ENCODE assay signal across 18 cellular contexts in genomic region chr7:132865766-132866531, GRCh38.
DNase-seq lines count a peak whose midpoint lies in the region; ATAC-seq, FAIRE-seq and TF ChIP-seq lines count a peak whose summit lies in the region.
"Had no signal": no experiment of that assay in that cellular context is flagged by ENCODE, and none has a peak within 500 bp of the region (broad histone marks: within the 10 kb centered on the region; RNA-seq: fewer than 3 reads in every experiment).

No MANE protein-coding gene starts in this region.

- H3K4me2 ChIP-seq in IMR-90 (ENCODE audit: low read depth, low read length): no peak overlapping the region
- H3K4me2 ChIP-seq in MM.1S (ENCODE audit: low read depth, low read length): no peak overlapping the region

- TF ChIP-seq CTCF in AG04449 (IDR thresholded peaks at IDR 0.05; ENCODE audit: insufficient read depth, low read length, missing control alignments) (no peak), IMR-90 (conservative IDR thresholded peaks at IDR 0.05; ENCODE audit: low read depth, low read length) (no peak), choroid plexus epithelial cell (conservative IDR thresholded peaks at IDR 0.05; ENCODE audit: low read depth, low read length) (no peak), kidney epithelial cell (IDR thresholded peaks at IDR 0.05; ENCODE audit: insufficient read depth, low read length, poor library complexity, severe bottlenecking) (no peak), MM.1S (IDR thresholded peaks at IDR 0.05; ENCODE audit: low read length) (no peak)

- in situ Hi-C loops in IMR-90 (cut with MboI; ENCODE audit: low sequenced_read_pairs): no loop called here

- no peak overlapping the region for H2BK15ac ChIP-seq in IMR-90 (ENCODE audit: low read depth, low read length)

- 0 out of 2 replicates have a peak, but pooled peaks cover 17% of the 10 kb centered on the region for H3K79me2 ChIP-seq in MM.1S (ENCODE audit: low read length)

- no peaks in the 10 kb centered on the region for H3K36me3 ChIP-seq in IMR-90 (ENCODE audit: control insufficient read depth, insufficient read depth, low read length)
- H3K36me3 ChIP-seq in kidney epithelial cell (ENCODE audit: control insufficient read depth, insufficient read depth, low read length): no peaks in the 10 kb centered on the region
- H3K36me3 ChIP-seq in MM.1S (replicated peaks; ENCODE audit: insufficient read depth, low read length): no peaks in the 10 kb centered on the region
- H3K36me3 ChIP-seq: colonic mucosa, neutrophil, uterus had no signal

- H3K27ac ChIP-seq in IMR-90 (ENCODE audit: insufficient read depth, low read length) (no peak overlapping the region), MM.1S (ENCODE audit: low read length) (no peak overlapping the region)
- H3K27ac ChIP-seq: colonic mucosa, neutrophil, uterus had no signal

- BruUV-seq in IMR-90 (replicated peaks; lab: Mats Ljungman, UMichigan): no TSS peak

- H3K4ac ChIP-seq in IMR-90 (ENCODE audit: low read depth, low read length): no peak overlapping the region

- no peak overlapping the region for H2BK120ac ChIP-seq in IMR-90 (ENCODE audit: low read depth, low read length)

- H3K9me2 ChIP-seq in MM.1S (replicated peaks; ENCODE audit: insufficient read depth, low read length): no peaks in the 10 kb centered on the region

- H3K4me1 ChIP-seq in IMR-90 (ENCODE audit: control insufficient read depth, insufficient read depth, low read length) (no peaks in the 10 kb centered on the region), MM.1S (ENCODE audit: low read length) (no peaks in the 10 kb centered on the region)
- H3K4me1 ChIP-seq: colonic mucosa, uterus had no signal

- H3F3A ChIP-seq in MM.1S (ENCODE audit: insufficient read depth, low read length): no peaks in the 10 kb centered on the region

- H3K27me3 ChIP-seq in IMR-90 (ENCODE audit: control insufficient read depth, insufficient read depth, low read length) (no peaks in the 10 kb centered on the region), kidney epithelial cell (ENCODE audit: control insufficient read depth, insufficient read depth, low read length) (no peaks in the 10 kb centered on the region), MM.1S (replicated peaks; ENCODE audit: insufficient read depth, low read length) (no peaks in the 10 kb centered on the region)
- H3K27me3 ChIP-seq: colonic mucosa, neutrophil, uterus had no signal

- intact Hi-C loops in IMR-90 (cut with micrococcal nuclease) (no loop called here), head of caudate nucleus (cut with DNase I) (no loop called here)

- no peak overlapping the region for H2AK5ac ChIP-seq in IMR-90 (ENCODE audit: low read depth, low read length)

- no peak for FAIRE-seq in GM12891 (lab: Jason Lieb, UNC)
- FAIRE-seq: H1 had no signal

- no peaks in the 10 kb centered on the region for H3K9me1 ChIP-seq in IMR-90 (ENCODE audit: insufficient read depth, low read length)

- TF ChIP-seq RAD21 in IMR-90 (IDR thresholded peaks at IDR 0.05; ENCODE audit: low read length): no peak

- no peak overlapping the region for H3K18ac ChIP-seq in IMR-90 (ENCODE audit: low read depth, low read length)

- no peak overlapping the region for H4K91ac ChIP-seq in IMR-90 (ENCODE audit: insufficient read depth, low read depth, low read length)

- H3K14ac ChIP-seq in IMR-90 (replicated peaks; ENCODE audit: low read depth, low read length): no peak overlapping the region

- TF ChIP-seq POLR2A in IMR-90 (IDR thresholded peaks at IDR 0.05; ENCODE audit: low read depth, low read length): no peak
- TF ChIP-seq POLR2A in GM12891 (IDR thresholded peaks at IDR 0.05; ENCODE audit: low read depth, low read length): no peak

- H2AFZ ChIP-seq in IMR-90 (replicated peaks; ENCODE audit: low read length, poor library complexity): no peak overlapping the region
- no peak overlapping the region for H2AFZ ChIP-seq in MM.1S (ENCODE audit: low read length)

- H3K4me3 ChIP-seq in AG04449 (ENCODE audit: low read depth, low read length) (no peak overlapping the region), IMR-90 (ENCODE audit: insufficient read depth, low read depth, low read length) (no peak overlapping the region), choroid plexus epithelial cell (ENCODE audit: low read depth, low read length) (no peak overlapping the region), kidney epithelial cell (ENCODE audit: low read depth, low read length) (no peak overlapping the region), MM.1S (ENCODE audit: low read length) (no peak overlapping the region)
- H3K4me3 ChIP-seq: colonic mucosa, uterus had no signal

- H4K20me1 ChIP-seq in IMR-90 (ENCODE audit: insufficient read depth, low read length) (no peaks in the 10 kb centered on the region), MM.1S (ENCODE audit: insufficient read depth, low read length) (no peaks in the 10 kb centered on the region)

- H4K8ac ChIP-seq in IMR-90 (ENCODE audit: low read depth in 2 of 2, low read length in 2 of 2): no peak overlapping the region

- CTCF ChIA-PET in AG04449 (lab: Yijun Ruan, JAX): no interaction called here
- CTCF ChIA-PET in IMR-90 (lab: Yijun Ruan, JAX): no interaction called here

- H4K5ac ChIP-seq in IMR-90 (ENCODE audit: low read depth, low read length): no peak overlapping the region

- no peak overlapping the region for H3K23ac ChIP-seq in IMR-90 (ENCODE audit: low read depth, low read length)

- ATAC-seq in IMR-90 (ENCODE audit: low read depth) (no peak), GM19452 (IDR thresholded peaks at IDR 0.05; ENCODE audit: unreplicated experiment) (no peak)

- no peak overlapping the region for H2BK5ac ChIP-seq in IMR-90 (ENCODE audit: low read depth, low read length, poor library complexity, severe bottlenecking)

- DNase-seq in AG04449 (ENCODE audit: low read depth, low spot score) (peak; percentile 17), IMR-90 (peak; percentile 24), choroid plexus epithelial cell (ENCODE audit: low read depth) (peak; percentile 64), kidney epithelial cell (ENCODE audit: low read depth) (peak; percentile 9), MM.1S (no peak), GM12891 (ENCODE audit: insufficient read length, low spot score) (no peak), head of caudate nucleus (no peak)
- DNase-seq: activated naive CD4-positive, alpha-beta T cell treated with anti-CD3 and anti-CD28 coated beads, Interleukin-2, amount 50 U/mL, for 16 hours; AML-193; colonic mucosa; DMS53; NCI-H1105; NCI-H510A treated with DMSO at 0.1 percent for 48 hours; SHP77; uterus had no signal

- H3K9me3 ChIP-seq in IMR-90 (ENCODE audit: control insufficient read depth, insufficient read depth, low read length) (peaks cover 4% of the 10 kb centered on the region; the same call in 1 of the 2 replicates), MM.1S (replicated peaks; ENCODE audit: insufficient read depth, low read length) (no peaks in the 10 kb centered on the region)
- H3K9me3 ChIP-seq: colonic mucosa, neutrophil, uterus had no signal

- no peak overlapping the region for H2AK9ac ChIP-seq in IMR-90 (replicated peaks; ENCODE audit: low read depth, low read length, poor library complexity)

- H3K9ac ChIP-seq in IMR-90 (ENCODE audit: low read depth, low read length): no peak overlapping the region
- H3K9ac ChIP-seq in MM.1S (ENCODE audit: low read length): no peak overlapping the region

- POLR2A ChIA-PET in AG04449 (lab: Yijun Ruan, JAX) (no interaction called here), IMR-90 (lab: Charles Lee; ENCODE audit: unreplicated experiment) (no interaction called here)

- no peak overlapping the region for H3K56ac ChIP-seq in IMR-90 (ENCODE audit: extremely low read depth, insufficient read depth, low read length)

- 88% methylated on average over 1 of the region's 8 CpGs; no CpG with 5 or more reads in 1 of the 2 experiments for WGBS in IMR-90 (ENCODE audit: extremely low coverage in 2 of 2, insufficient read length in 1 of 2), 2 experiments

- H3K79me1 ChIP-seq in IMR-90 (ENCODE audit: low read depth in 1 of 2, low read length in 2 of 2): peaks cover 0 to 6% of the 10 kb centered on the region in 2 experiments; a peak in 3 of 4 replicates

- dilution Hi-C loops in IMR-90 (cut with HindIII; ENCODE audit: low sequenced_read_pairs, unreplicated experiment): no loop called here

- H2BK20ac ChIP-seq in IMR-90 (ENCODE audit: low read depth, low read length): no peak overlapping the region

TF ChIP-seq in IMR-90, 13 proteins besides CTCF, POLR2A, EP300 and RAD21 (continues in another document):
- TF ChIP-seq USF2 (IDR thresholded peaks at IDR 0.05; ENCODE audit: low read depth, low read length) (no peak), NFE2L2 (IDR thresholded peaks at IDR 0.05; ENCODE audit: low read depth, low read length) (no peak), CHD1 (IDR thresholded peaks at IDR 0.05; ENCODE audit: low read depth, low read length) (no peak), CEBPB (IDR thresholded peaks at IDR 0.05; ENCODE audit: low read depth, low read length) (no peak)

TF ChIP-seq in GM12891, 5 proteins besides CTCF, POLR2A, EP300 and RAD21:
- TF ChIP-seq SPI1 (IDR thresholded peaks at IDR 0.05; ENCODE audit: low read depth, low read length): no peak
- no peak for TF ChIP-seq TAF1 (IDR thresholded peaks at IDR 0.05; ENCODE audit: low read depth, low read length)
- TF ChIP-seq POLR2AphosphoS5 (IDR thresholded peaks at IDR 0.05; ENCODE audit: low read depth, low read length): no peak
- no peak for TF ChIP-seq POU2F2 (IDR thresholded peaks at IDR 0.05; ENCODE audit: low read depth, low read length)
- TF ChIP-seq PAX5 (IDR thresholded peaks at IDR 0.05; ENCODE audit: insufficient read depth, low read length, severe bottlenecking): no peak

Comparison
In these comparisons a context has a peak if more than half of its experiments do, and no peak if none do; other contexts are left out.
1. DNase-seq: peak in AG04449 (single experiment), IMR-90 (single experiment), choroid plexus epithelial cell (single experiment) and kidney epithelial cell (single experiment); none in MM.1S (single experiment), GM12891 (single experiment) and head of caudate nucleus (0 of 42).